Comparison of ENCODE assay signal across 1 cellular context in genomic region chr13:27259831-27260230, GRCh38.
TF ChIP-seq lines count a peak whose summit lies in the region.

No MANE protein-coding gene starts in this region.

TF ChIP-seq in HepG2, 621 proteins besides CTCF, POLR2A, EP300 and RAD21:
- TF ChIP-seq RBM22 (optimal IDR thresholded peaks at IDR 0.05; ENCODE audit: low read length): peak; percentile 45
- TF ChIP-seq RXRA (CRISPR knock-in tag; IDR thresholded peaks at IDR 0.05): no peak
